Comparison of ENCODE assay signal across 1 cellular context in genomic region chr16:10523025-10523424, GRCh38.
TF ChIP-seq lines count a peak whose summit lies in the region.

No MANE protein-coding gene starts in this region.

TF ChIP-seq in HepG2, 621 proteins besides CTCF, POLR2A, EP300 and RAD21:
- TF ChIP-seq ZNF282 (IDR thresholded peaks at IDR 0.05; ENCODE audit: partially characterized antibody) (no peak), ATF7 (IDR thresholded peaks at IDR 0.05) (no peak), ATF7 (CRISPR knock-in tag; IDR thresholded peaks at IDR 0.05) (0 out of 2 replicates have a peak, but pooled peaks have one; percentile 11), ZNF143 (CRISPR knock-in tag; IDR thresholded peaks at IDR 0.05) (0 out of 2 replicates have a peak, but pooled peaks have one; percentile 28), NFATC3 (CRISPR knock-in tag; IDR thresholded peaks at IDR 0.05) (no peak), MTA3 (CRISPR knock-in tag; IDR thresholded peaks at IDR 0.05) (no peak), ZNF557 (CRISPR knock-in tag; IDR thresholded peaks at IDR 0.05) (no peak), YY1 (IDR thresholded peaks at IDR 0.05; ENCODE audit: insufficient read depth, insufficient replicate concordance, low read depth, low read length) (no peak), JUNB (CRISPR knock-in tag; IDR thresholded peaks at IDR 0.05; ENCODE audit: borderline replicate concordance) (0 out of 2 replicates have a peak, but pooled peaks have one; percentile 17), AGO2 (optimal IDR thresholded peaks at IDR 0.05; ENCODE audit: low read depth, low read length) (no peak), FOXP1 (IDR thresholded peaks at IDR 0.05) (no peak), FOXP1 (CRISPR knock-in tag; IDR thresholded peaks at IDR 0.05) (no peak)
TF ChIP-seq in HepG2: peak in this region for 3.
